ENCODE assay signal across 25 cellular contexts in genomic region chr15:87082576-87082975, GRCh38.
"Had no signal": no experiment of that assay in that cellular context is flagged by ENCODE, and none has a peak within 500 bp of the region (broad histone marks: within the 10 kb centered on the region; RNA-seq: fewer than 3 reads in every experiment).

No MANE protein-coding gene starts in this region.

- H3K4me2 ChIP-seq: hepatocyte, neural progenitor cell, smooth muscle cell had no signal

- H3K36me3 ChIP-seq: colonic mucosa, gastrocnemius medialis, heart left ventricle, neural progenitor cell, right lobe of liver, thyroid gland, vagina had no signal

- H3K9ac ChIP-seq: neural progenitor cell had no signal

- H3K27ac ChIP-seq: colonic mucosa, epithelial cell of prostate, gastrocnemius medialis, heart left ventricle, hepatocyte, neural progenitor cell, right lobe of liver, thyroid gland, vagina had no signal

- H3K27me3 ChIP-seq: colonic mucosa, gastrocnemius medialis, hepatocyte, neural progenitor cell, right lobe of liver, thyroid gland, vagina had no signal

- H3K4me1 ChIP-seq: colonic mucosa, gastrocnemius medialis, heart left ventricle, neural progenitor cell, right lobe of liver, thyroid gland, vagina had no signal

- H3K4me3 ChIP-seq: colonic mucosa, gastrocnemius medialis, heart left ventricle, hepatocyte, neural progenitor cell, right lobe of liver, smooth muscle cell, thyroid gland, vagina had no signal

- H3K79me2 ChIP-seq: hepatocyte had no signal

- DNase-seq: colonic mucosa; effector CD8-positive, alpha-beta T cell; endodermal cell; foreskin fibroblast; gastrocnemius medialis; heart left ventricle; kidney; mesenchymal stem cell; midbrain; naive thymus-derived CD4-positive, alpha-beta T cell; posterior cingulate gyrus; right lobe of liver; stimulated activated CD4-positive, alpha-beta T cell treated with anti-CD3 and anti-CD28 coated beads, Interleukin-12 subunit alpha, Interleukin-12 subunit beta, amount 100 ng/mL, for 4 hours; stimulated activated CD4-positive, alpha-beta T cell treated with anti-CD3 and anti-CD28 coated beads, Interleukin-1b, Interleukin-23, amount 100 ng/mL, for 48 hours; stimulated activated CD4-positive, alpha-beta T cell treated with anti-CD3 and anti-CD28 coated beads, Interleukin-4, amount 100 ng/mL, for 1 hour; stimulated activated CD8-positive, alpha-beta memory T cell treated with anti-CD3 and anti-CD28 coated beads, Interleukin-4, amount 100 ng/mL, for 48 hours; stimulated activated naive CD4-positive, alpha-beta T cell; stimulated activated naive CD8-positive, alpha-beta T cell treated with anti-CD3 and anti-CD28 coated beads, Interleukin-15, amount 100 ng/mL, for 72 hours; thyroid gland; trophoblast cell had no signal

- H3K9me3 ChIP-seq: colonic mucosa, gastrocnemius medialis, heart left ventricle, right lobe of liver, thyroid gland, vagina had no signal
